In the genomic region with DNA sequence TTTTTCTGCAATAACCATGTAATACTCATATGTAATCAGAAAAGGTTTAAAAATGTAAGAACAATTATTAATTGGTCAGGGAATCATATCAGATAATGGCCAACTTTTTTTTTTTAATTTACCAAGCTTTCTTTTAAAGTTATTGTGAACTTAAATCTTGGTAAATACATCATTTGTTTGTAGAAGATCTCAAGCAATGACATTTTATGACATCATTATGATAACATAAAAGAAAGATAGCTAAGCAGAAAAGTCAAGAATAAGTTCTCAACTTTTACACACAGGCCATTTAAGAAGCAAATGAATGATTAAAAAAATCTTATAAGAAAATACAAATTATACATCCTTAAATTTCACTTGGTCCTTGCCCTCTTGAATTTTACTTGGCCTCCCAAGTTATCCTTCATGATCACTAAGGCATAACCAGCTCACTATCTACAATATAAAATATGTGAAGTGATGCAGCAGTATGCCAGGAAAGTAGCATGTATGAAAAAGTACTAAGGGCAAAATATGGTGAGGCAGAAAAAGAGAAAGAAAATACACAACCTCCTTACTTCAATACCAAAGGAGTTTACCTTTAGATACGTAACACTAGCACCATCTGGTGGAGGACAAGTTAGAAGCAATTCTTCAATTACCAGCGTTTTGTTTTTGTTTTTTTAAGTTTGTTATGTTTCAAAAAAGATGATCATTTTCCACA, we compare ENCODE assay signal across 8 cellular contexts.
A peak's percentile ranks its signal among the peaks of the same experiment; 100 is the strongest.
DNase-seq lines count a peak whose midpoint lies in the region; ATAC-seq lines count a peak whose summit lies in the region.

No MANE protein-coding gene starts in this region.

- H3K36me3 ChIP-seq in NT2/D1 (ENCODE audit: insufficient read depth, insufficient read length, low read length): no peaks in the 10 kb centered on the region

- H3K4me1 ChIP-seq in NT2/D1 (ENCODE audit: insufficient read depth, insufficient read length): no peaks in the 10 kb centered on the region

- peak; percentile 71 for DNase-seq in EH (ENCODE audit: low read depth)
- DNase-seq in KBM-7: peak; percentile 60
- DNase-seq in NT2/D1 (ENCODE audit: low read depth, low spot score): peak; percentile 58
- DNase-seq in dedifferentiated amniotic fluid mesenchymal stem cell (ENCODE audit: extremely low spot score): peak; percentile 85
- DNase-seq in middle frontal gyrus (ENCODE audit: extremely low spot score, low spot score): peak; percentile 22
- DNase-seq in mesenteric fat pad (ENCODE audit: low spot score): no peak
- DNase-seq in cerebellar nuclear complex (lab: John Stamatoyannopoulos, UW): no peak

- in situ Hi-C loops in KBM-7 (cut with MboI; ENCODE audit: low pct_unique_long_range_greater_than_20kb, low sequenced_read_pairs): loop anchor here (25.0 kb wide), 1 partner anchor 507 kb away; no protein-coding TSS in a partner anchor

- H3K9me3 ChIP-seq in NT2/D1 (ENCODE audit: insufficient read depth, low read length): no peaks in the 10 kb centered on the region

- no peak overlapping the region for H3K9ac ChIP-seq in NT2/D1 (ENCODE audit: insufficient read length, low read depth)

- H3K4me3 ChIP-seq in NT2/D1 (ENCODE audit: insufficient read length, low read depth): no peak overlapping the region

- H3K27me3 ChIP-seq in NT2/D1 (ENCODE audit: insufficient read depth, insufficient read length): no peaks in the 10 kb centered on the region

- ATAC-seq in GM18517 (IDR thresholded peaks at IDR 0.05; ENCODE audit: unreplicated experiment): no peak

Comparison
In these comparisons a context has a peak if more than half of its experiments do, and no peak if none do; other contexts are left out.
1. DNase-seq: peak in EH (single experiment), KBM-7 (single experiment), NT2/D1 (single experiment), dedifferentiated amniotic fluid mesenchymal stem cell (single experiment) and middle frontal gyrus (single experiment); none in mesenteric fat pad (single experiment) and cerebellar nuclear complex (0 of 2).